ENCODE assay signal across 3 cellular contexts in the genomic region with DNA sequence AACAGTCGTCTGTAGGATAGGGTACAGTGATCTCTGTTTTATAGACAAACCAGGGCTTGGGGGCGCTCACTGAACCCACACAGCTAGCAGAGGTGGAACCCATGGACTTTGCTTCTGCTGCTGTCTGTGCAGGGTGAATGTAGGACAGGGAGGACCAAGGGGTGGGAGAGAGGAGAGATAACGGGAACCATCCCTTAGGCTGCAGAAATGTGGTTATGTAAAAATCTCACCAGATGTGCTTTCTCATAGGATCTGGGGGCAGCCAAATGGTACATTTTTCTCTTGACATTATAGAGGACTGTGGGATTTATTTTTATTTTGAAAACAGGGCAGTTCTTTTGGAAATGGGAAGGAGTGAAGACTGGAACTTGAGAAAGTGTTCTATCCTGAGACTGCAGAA.
TF ChIP-seq lines count a peak whose summit lies in the region.

No MANE protein-coding gene starts in this region.

TF ChIP-seq in SK-N-SH, 30 proteins besides CTCF, POLR2A, EP300 and RAD21:
- TF ChIP-seq RFX5 (IDR thresholded peaks at IDR 0.05; ENCODE audit: low read length) = no peak
- TF ChIP-seq RXRA (IDR thresholded peaks at IDR 0.05; ENCODE audit: borderline replicate concordance, low read depth) = no peak
- TF ChIP-seq RCOR1 (IDR thresholded peaks at IDR 0.05; ENCODE audit: low read length) = no peak

TF ChIP-seq in SK-N-SH treated with all-trans-retinoic acid at 6 μM for 48 hours, 23 proteins besides CTCF, POLR2A, EP300 and RAD21:
- TF ChIP-seq ZNF70 (CRISPR knock-in tag; IDR thresholded peaks at IDR 0.05) (no peak), PPARA (CRISPR knock-in tag; IDR thresholded peaks at IDR 0.05; ENCODE audit: borderline replicate concordance) (no peak), BACH2 (CRISPR knock-in tag; IDR thresholded peaks at IDR 0.05; ENCODE audit: borderline replicate concordance) (no peak), RARB (CRISPR knock-in tag; IDR thresholded peaks at IDR 0.05) (no peak), TCF4 (CRISPR knock-in tag; IDR thresholded peaks at IDR 0.05; ENCODE audit: borderline replicate concordance) (no peak), OSR1 (CRISPR knock-in tag; IDR thresholded peaks at IDR 0.05) (no peak)
- TF ChIP-seq, protein P1, sequence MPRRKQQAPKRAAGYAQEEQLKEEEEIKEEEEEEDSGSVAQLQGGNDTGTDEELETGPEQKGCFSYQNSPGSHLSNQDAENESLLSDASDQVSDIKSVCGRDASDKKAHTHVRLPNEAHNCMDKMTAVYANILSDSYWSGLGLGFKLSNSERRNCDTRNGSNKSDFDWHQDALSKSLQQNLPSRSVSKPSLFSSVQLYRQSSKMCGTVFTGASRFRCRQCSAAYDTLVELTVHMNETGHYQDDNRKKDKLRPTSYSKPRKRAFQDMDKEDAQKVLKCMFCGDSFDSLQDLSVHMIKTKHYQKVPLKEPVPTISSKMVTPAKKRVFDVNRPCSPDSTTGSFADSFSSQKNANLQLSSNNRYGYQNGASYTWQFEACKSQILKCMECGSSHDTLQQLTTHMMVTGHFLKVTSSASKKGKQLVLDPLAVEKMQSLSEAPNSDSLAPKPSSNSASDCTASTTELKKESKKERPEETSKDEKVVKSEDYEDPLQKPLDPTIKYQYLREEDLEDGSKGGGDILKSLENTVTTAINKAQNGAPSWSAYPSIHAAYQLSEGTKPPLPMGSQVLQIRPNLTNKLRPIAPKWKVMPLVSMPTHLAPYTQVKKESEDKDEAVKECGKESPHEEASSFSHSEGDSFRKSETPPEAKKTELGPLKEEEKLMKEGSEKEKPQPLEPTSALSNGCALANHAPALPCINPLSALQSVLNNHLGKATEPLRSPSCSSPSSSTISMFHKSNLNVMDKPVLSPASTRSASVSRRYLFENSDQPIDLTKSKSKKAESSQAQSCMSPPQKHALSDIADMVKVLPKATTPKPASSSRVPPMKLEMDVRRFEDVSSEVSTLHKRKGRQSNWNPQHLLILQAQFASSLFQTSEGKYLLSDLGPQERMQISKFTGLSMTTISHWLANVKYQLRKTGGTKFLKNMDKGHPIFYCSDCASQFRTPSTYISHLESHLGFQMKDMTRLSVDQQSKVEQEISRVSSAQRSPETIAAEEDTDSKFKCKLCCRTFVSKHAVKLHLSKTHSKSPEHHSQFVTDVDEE (CRISPR knock-in tag; IDR thresholded peaks at IDR 0.05) = no peak
- TF ChIP-seq, protein P2, sequence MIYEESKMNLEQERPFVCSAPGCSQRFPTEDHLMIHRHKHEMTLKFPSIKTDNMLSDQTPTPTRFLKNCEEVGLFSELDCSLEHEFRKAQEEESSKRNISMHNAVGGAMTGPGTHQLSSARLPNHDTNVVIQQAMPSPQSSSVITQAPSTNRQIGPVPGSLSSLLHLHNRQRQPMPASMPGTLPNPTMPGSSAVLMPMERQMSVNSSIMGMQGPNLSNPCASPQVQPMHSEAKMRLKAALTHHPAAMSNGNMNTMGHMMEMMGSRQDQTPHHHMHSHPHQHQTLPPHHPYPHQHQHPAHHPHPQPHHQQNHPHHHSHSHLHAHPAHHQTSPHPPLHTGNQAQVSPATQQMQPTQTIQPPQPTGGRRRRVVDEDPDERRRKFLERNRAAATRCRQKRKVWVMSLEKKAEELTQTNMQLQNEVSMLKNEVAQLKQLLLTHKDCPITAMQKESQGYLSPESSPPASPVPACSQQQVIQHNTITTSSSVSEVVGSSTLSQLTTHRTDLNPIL (CRISPR knock-in tag; IDR thresholded peaks at IDR 0.05; ENCODE audit: low read depth) = no peak

TF ChIP-seq in H1, 55 proteins besides CTCF, POLR2A, EP300 and RAD21:
- no peak for TF ChIP-seq CTBP2 (IDR thresholded peaks at IDR 0.05; ENCODE audit: borderline replicate concordance, insufficient read depth, insufficient read length, low read length)
- TF ChIP-seq CBX5 (IDR thresholded peaks at IDR 0.05; ENCODE audit: low read depth, low read length) = no peak
- TF ChIP-seq, protein P3, sequence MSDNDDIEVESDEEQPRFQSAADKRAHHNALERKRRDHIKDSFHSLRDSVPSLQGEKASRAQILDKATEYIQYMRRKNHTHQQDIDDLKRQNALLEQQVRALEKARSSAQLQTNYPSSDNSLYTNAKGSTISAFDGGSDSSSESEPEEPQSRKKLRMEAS (IDR thresholded peaks at IDR 0.05) = no peak
- no peak for TF ChIP-seq TBP (IDR thresholded peaks at IDR 0.05; ENCODE audit: low read depth, low read length)
- no peak for TF ChIP-seq YY1 (IDR thresholded peaks at IDR 0.05; ENCODE audit: low read depth, low read length)
- no peak for TF ChIP-seq ZNF274 (IDR thresholded peaks at IDR 0.05; ENCODE audit: borderline replicate concordance, extremely low read depth, low read length)
- no peak for TF ChIP-seq SUZ12 (IDR thresholded peaks at IDR 0.05; ENCODE audit: low read length)
- no peak for TF ChIP-seq NANOG (IDR thresholded peaks at IDR 0.05; ENCODE audit: insufficient read depth, low read depth, low read length, poor library complexity, severe bottlenecking)
- TF ChIP-seq MAFK (IDR thresholded peaks at IDR 0.05; ENCODE audit: low read depth, low read length) = no peak
- no peak for TF ChIP-seq CHD1 (IDR thresholded peaks at IDR 0.05; ENCODE audit: low read depth, low read length)
- no peak for TF ChIP-seq GTF2F1 (IDR thresholded peaks at IDR 0.05; ENCODE audit: borderline replicate concordance, low read depth, low read length)
- TF ChIP-seq RBBP5 (IDR thresholded peaks at IDR 0.05; ENCODE audit: borderline replicate concordance, low read depth, low read length) = no peak
- TF ChIP-seq SIX5 (IDR thresholded peaks at IDR 0.05; ENCODE audit: low read depth, low read length) = no peak
- no peak for TF ChIP-seq BACH1 (IDR thresholded peaks at IDR 0.05; ENCODE audit: low read length)
- TF ChIP-seq, protein P4, sequence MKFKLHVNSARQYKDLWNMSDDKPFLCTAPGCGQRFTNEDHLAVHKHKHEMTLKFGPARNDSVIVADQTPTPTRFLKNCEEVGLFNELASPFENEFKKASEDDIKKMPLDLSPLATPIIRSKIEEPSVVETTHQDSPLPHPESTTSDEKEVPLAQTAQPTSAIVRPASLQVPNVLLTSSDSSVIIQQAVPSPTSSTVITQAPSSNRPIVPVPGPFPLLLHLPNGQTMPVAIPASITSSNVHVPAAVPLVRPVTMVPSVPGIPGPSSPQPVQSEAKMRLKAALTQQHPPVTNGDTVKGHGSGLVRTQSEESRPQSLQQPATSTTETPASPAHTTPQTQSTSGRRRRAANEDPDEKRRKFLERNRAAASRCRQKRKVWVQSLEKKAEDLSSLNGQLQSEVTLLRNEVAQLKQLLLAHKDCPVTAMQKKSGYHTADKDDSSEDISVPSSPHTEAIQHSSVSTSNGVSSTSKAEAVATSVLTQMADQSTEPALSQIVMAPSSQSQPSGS (IDR thresholded peaks at IDR 0.05; ENCODE audit: low read length) = no peak
- no peak for TF ChIP-seq EZH2 (IDR thresholded peaks at IDR 0.05; ENCODE audit: low read depth, low read length, severe bottlenecking)
- no peak for TF ChIP-seq TEAD4 (IDR thresholded peaks at IDR 0.05; ENCODE audit: low read depth, low read length)
- TF ChIP-seq TAF1 (IDR thresholded peaks at IDR 0.05; ENCODE audit: low read depth, low read length) = no peak
- TF ChIP-seq CEBPB (IDR thresholded peaks at IDR 0.05; ENCODE audit: low read depth, low read length) = no peak
